25 cellular contexts compared by ENCODE assay signal in genomic region chr11:77375114-77375513, GRCh38.
DNase-seq lines count a peak whose midpoint lies in the region; FAIRE-seq and TF ChIP-seq lines count a peak whose summit lies in the region.
"Had no signal": no experiment of that assay in that cellular context is flagged by ENCODE, and none has a peak within 500 bp of the region (broad histone marks: within the 10 kb centered on the region; RNA-seq: fewer than 3 reads in every experiment).

No MANE protein-coding gene starts in this region.

- H3K9me3 ChIP-seq in adipocyte (ENCODE audit: control insufficient read depth, low read length), result no peaks in the 10 kb centered on the region
- H3K9me3 ChIP-seq: ovary, right lobe of liver, thoracic aorta had no signal

- peak overlapping the region; percentile 77 for H3K27ac ChIP-seq in epithelial cell of prostate
- H3K27ac ChIP-seq: cardiac muscle cell, ovary, right lobe of liver, thoracic aorta had no signal

- peak; percentile 27 for DNase-seq in HCEC 1CT
- peak; percentile 48 for DNase-seq in adipocyte (ENCODE audit: low read depth)
- no peak for DNase-seq in epithelial cell of prostate (ENCODE audit: low read depth, low spot score)
- DNase-seq in type B pancreatic cell (ENCODE audit: extremely low spot score, unreplicated experiment), result no peak
- DNase-seq in HTR-8/SVneo (ENCODE audit: insufficient read length, low spot score), result no peak
- no peak for DNase-seq in HT-29 (ENCODE audit: low spot score)
- DNase-seq in NOMO-1 (lab: John Stamatoyannopoulos, UW; ENCODE audit: unreplicated experiment in 2 of 2), result no peak
- DNase-seq: activated CD4-positive, alpha-beta memory T cell treated with anti-CD3 and anti-CD28 coated beads, Interleukin-2, amount 10 ng/mL, durations not matched to agents 7 days and 5 days; activated T-cell treated with anti-CD3 and anti-CD28 coated beads, Interleukin-2, amount 50 U/mL, for 4 hours; AML-193; COR-L47; GOT3; islet precursor cell; Kasumi-1; NCI-H1105 treated with DMSO at 0.1 percent for 48 hours; NCI-H2107; ovary; right lobe of liver; SHP77 treated with DMSO at 0.1 percent for 48 hours had no signal

- H3K9ac ChIP-seq in adipocyte (ENCODE audit: low read length), result no peak overlapping the region

- peak overlapping the region; percentile 53 for H3K27ac Mint-ChIP-seq in type B pancreatic cell
- H3K27ac Mint-ChIP-seq: activated CD4-positive, alpha-beta memory T cell treated with anti-CD3 and anti-CD28 coated beads, Interleukin-2, amount 10 ng/mL, durations not matched to agents 7 days and 5 days; activated naive CD4-positive, alpha-beta T cell treated with anti-CD3 and anti-CD28 coated beads, Interleukin-2, amount 50 U/mL, for 72 hours; stimulated activated memory B cell treated with anti-CD40 and anti-IgM and Interleukin-4, amounts not matched to agents 10 μg/mL and 1 μg/mL and 100 μg/mL, for 72 hours; T-helper 1 cell treated with Interleukin-12 subunit alpha and Interleukin-12 subunit beta and Interleukin-4 antibody, amounts not matched to agents 30 μg/mL and 1 μg/mL, for 36 hours had no signal

- peaks cover 22% of the 10 kb centered on the region for H3K36me3 ChIP-seq in adipocyte (ENCODE audit: control insufficient read depth, insufficient read depth, low read length, severe bottlenecking)
- H3K36me3 ChIP-seq: cardiac muscle cell, ovary, right lobe of liver had no signal

- H3K36me3 Mint-ChIP-seq in type B pancreatic cell, result peaks cover 13% of the 10 kb centered on the region

- no peak overlapping the region for H3K4me3 Mint-ChIP-seq in type B pancreatic cell
- H3K4me3 Mint-ChIP-seq: activated CD4-positive, alpha-beta memory T cell treated with anti-CD3 and anti-CD28 coated beads, Interleukin-2, amount 10 ng/mL, durations not matched to agents 7 days and 5 days; activated T-cell treated with anti-CD3 and anti-CD28 coated beads, Interleukin-2, amount 50 U/mL, for 4 hours; stimulated activated memory B cell treated with anti-CD40 and anti-IgM and Interleukin-4, amounts not matched to agents 10 μg/mL and 1 μg/mL and 100 μg/mL, for 72 hours; T-helper 1 cell treated with Interleukin-12 subunit alpha and Interleukin-12 subunit beta and Interleukin-4 antibody, amounts not matched to agents 30 μg/mL and 1 μg/mL, for 36 hours had no signal

- H3K4me1 Mint-ChIP-seq in type B pancreatic cell (ENCODE audit: unreplicated experiment), result peaks cover 3% of the 10 kb centered on the region
- H3K4me1 Mint-ChIP-seq: activated CD4-positive, alpha-beta memory T cell treated with anti-CD3 and anti-CD28 coated beads, Interleukin-2, amount 10 ng/mL, durations not matched to agents 7 days and 5 days had no signal

- no peaks in the 10 kb centered on the region for H3K4me1 ChIP-seq in adipocyte (ENCODE audit: control insufficient read depth, insufficient read depth, low read length)
- H3K4me1 ChIP-seq: right lobe of liver had no signal

- no peaks in the 10 kb centered on the region for H3K27me3 ChIP-seq in adipocyte (replicated peaks; ENCODE audit: control insufficient read depth, insufficient read depth, low read length)
- H3K27me3 ChIP-seq: cardiac muscle cell, ovary, right lobe of liver had no signal

- TF ChIP-seq CTCF in type B pancreatic cell (conservative IDR thresholded peaks at IDR 0.05), result no peak

- H3K27me3 Mint-ChIP-seq in type B pancreatic cell, result no peaks in the 10 kb centered on the region
- H3K27me3 Mint-ChIP-seq: activated CD4-positive, alpha-beta memory T cell treated with anti-CD3 and anti-CD28 coated beads, Interleukin-2, amount 10 ng/mL, durations not matched to agents 7 days and 5 days; stimulated activated memory B cell treated with anti-CD40 and anti-IgM and Interleukin-4, amounts not matched to agents 10 μg/mL and 1 μg/mL and 100 μg/mL, for 72 hours had no signal

- no peaks in the 10 kb centered on the region for H3K9me3 Mint-ChIP-seq in type B pancreatic cell
- H3K9me3 Mint-ChIP-seq: activated CD4-positive, alpha-beta memory T cell treated with anti-CD3 and anti-CD28 coated beads, Interleukin-2, amount 10 ng/mL, durations not matched to agents 7 days and 5 days; activated naive CD4-positive, alpha-beta T cell treated with anti-CD3 and anti-CD28 coated beads, Interleukin-2, amount 50 U/mL, for 72 hours; activated T-cell treated with anti-CD3 and anti-CD28 coated beads, Interleukin-2, amount 50 U/mL, for 4 hours; stimulated activated memory B cell treated with anti-CD40 and anti-IgM and Interleukin-4, amounts not matched to agents 10 μg/mL and 1 μg/mL and 100 μg/mL, for 72 hours; T-helper 1 cell treated with Interleukin-12 subunit alpha and Interleukin-12 subunit beta and Interleukin-4 antibody, amounts not matched to agents 30 μg/mL and 1 μg/mL, for 36 hours had no signal

- no peak overlapping the region for H3K4me3 ChIP-seq in adipocyte (ENCODE audit: low read length)
- H3K4me3 ChIP-seq: cardiac muscle cell, lung, ovary, right lobe of liver, thoracic aorta had no signal

- no peak for FAIRE-seq in HTR-8/SVneo (lab: Jason Lieb, UNC)

Comparison
In these comparisons a context has a peak if more than half of its experiments do, and no peak if none do; other contexts are left out.
1. DNase-seq: peak in HCEC 1CT (single experiment) and adipocyte (single experiment); none in epithelial cell of prostate (single experiment), type B pancreatic cell (single experiment), HTR-8/SVneo (single experiment), HT-29 (single experiment) and NOMO-1 (0 of 2).